8 cellular contexts compared by ENCODE assay signal in genomic region chr17:56653877-56654276, GRCh38.
DNase-seq lines count a peak whose midpoint lies in the region; ATAC-seq lines count a peak whose summit lies in the region.

No MANE protein-coding gene starts in this region.

- no peak overlapping the region for H3K4me2 ChIP-seq in mesendoderm (ENCODE audit: low read length)

- no peak overlapping the region for H2BK5ac ChIP-seq in mesendoderm (ENCODE audit: low read length)

- H3K4me1 ChIP-seq in mesendoderm (ENCODE audit: control insufficient read depth, low read depth, low read length): no peaks in the 10 kb centered on the region

- H3K79me1 ChIP-seq in mesendoderm (ENCODE audit: low read length): no peaks in the 10 kb centered on the region

- H3K23ac ChIP-seq in mesendoderm (ENCODE audit: low read length): no peak overlapping the region

- H4K5ac ChIP-seq in mesendoderm (ENCODE audit: low read length): no peak overlapping the region

- H2BK15ac ChIP-seq in mesendoderm (replicated peaks; ENCODE audit: low read depth): no peak overlapping the region

- no CpG with 5 or more reads among the region's 3 CpGs for WGBS in mesendoderm (ENCODE audit: extremely low coverage, insufficient coverage, low lambda C conversion rate)

- no peak overlapping the region for H3K56ac ChIP-seq in mesendoderm (ENCODE audit: low read length)

- H3K79me2 ChIP-seq in mesendoderm (ENCODE audit: control insufficient read depth, insufficient read depth, low read length): no peaks in the 10 kb centered on the region

- H3K36me3 ChIP-seq in mesendoderm (ENCODE audit: control insufficient read depth, insufficient read depth, low read length): no peaks in the 10 kb centered on the region

- no peak overlapping the region for H3K9ac ChIP-seq in mesendoderm (ENCODE audit: low read length)

- H3K4me3 ChIP-seq in mesendoderm (ENCODE audit: low read length): no peak overlapping the region

- H4K8ac ChIP-seq in mesendoderm (ENCODE audit: low read depth, low read length): no peak overlapping the region

- no peak overlapping the region for H3K27ac ChIP-seq in mesendoderm (ENCODE audit: low read depth, low read length)

- no peak overlapping the region for H3K18ac ChIP-seq in mesendoderm (ENCODE audit: low read length)

- H3K27me3 ChIP-seq in mesendoderm (ENCODE audit: insufficient read depth, low read length, poor library complexity): no peaks in the 10 kb centered on the region

- no peak overlapping the region for H2AK5ac ChIP-seq in mesendoderm (ENCODE audit: low read length)

- ATAC-seq in GM21367 (IDR thresholded peaks at IDR 0.05; ENCODE audit: unreplicated experiment) (peak; percentile 97), HG03575 (IDR thresholded peaks at IDR 0.05; ENCODE audit: extremely low read depth, insufficient number of reproducible peaks, low FRiP score, unreplicated experiment) (peak; percentile 94)

- no peak overlapping the region for H2BK120ac ChIP-seq in mesendoderm (ENCODE audit: low read depth, low read length)

- DNase-seq in Daoy (ENCODE audit: low read depth) (peak; percentile 50), SW 1271 (lab: John Stamatoyannopoulos, UW) (peak; percentile 40 to 73), amniotic epithelial cell (ENCODE audit: low read depth) (peak; percentile 4), mesendoderm (peak; percentile 78), GOT3 (lab: John Stamatoyannopoulos, UW) (no peak), globus pallidus (ENCODE audit: low spot score) (no peak)

- H3K4ac ChIP-seq in mesendoderm (ENCODE audit: low read depth, low read length): no peak overlapping the region

Comparison
In these comparisons a context has a peak if more than half of its experiments do, and no peak if none do; other contexts are left out.
1. DNase-seq: peak in Daoy (single experiment), SW 1271 (2 of 2), amniotic epithelial cell (single experiment) and mesendoderm (single experiment); none in GOT3 (single experiment) and globus pallidus (single experiment).